20 cellular contexts compared by ENCODE assay signal in the genomic region with DNA sequence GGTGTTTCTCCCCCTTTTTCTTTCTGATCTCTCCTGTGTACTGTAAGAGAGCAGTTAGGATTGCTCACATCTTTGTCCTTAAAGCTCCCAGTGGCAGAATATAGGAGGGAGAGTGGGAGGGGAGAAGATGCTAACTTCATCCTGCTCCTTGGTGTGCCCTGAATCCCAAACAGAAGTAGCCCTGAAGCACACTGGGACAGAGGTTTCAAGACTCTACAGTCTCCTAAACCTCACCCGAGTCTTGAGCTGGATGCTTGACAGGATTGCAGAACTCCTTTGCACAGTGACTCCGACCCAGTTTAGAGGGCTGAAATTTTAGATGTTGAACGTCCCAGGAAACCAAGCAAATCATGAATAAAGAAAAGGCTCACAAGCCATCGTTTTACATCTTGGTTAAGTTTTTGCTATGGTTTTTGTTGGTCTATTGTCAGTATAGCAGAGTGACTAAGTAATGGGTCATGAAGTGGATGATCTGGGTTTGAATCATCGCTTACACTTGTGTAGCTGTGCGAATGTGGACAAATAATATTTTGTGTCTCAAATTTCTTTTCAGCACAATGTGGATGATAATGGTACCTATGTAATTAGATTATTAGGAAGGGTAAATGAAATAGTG. TPM values are rescaled to one million over a fixed set of nuclear protein-coding genes. Genes with fewer than 3 reads are reported as not detected.
DNase-seq lines count a peak whose midpoint lies in the region; ATAC-seq, FAIRE-seq and TF ChIP-seq lines count a peak whose summit lies in the region.
"Had no signal": no experiment of that assay in that cellular context is flagged by ENCODE, and none has a peak within 500 bp of the region (broad histone marks: within the 10 kb centered on the region; RNA-seq: fewer than 3 reads in every experiment).

No MANE protein-coding gene starts in this region.

- H3K4me1 Mint-ChIP-seq in stimulated activated naive CD8-positive, alpha-beta T cell treated with anti-CD3 and anti-CD28 coated beads, Interleukin-15, Interleukin-2, amounts not matched to agents 100 ng/mL and 50 ng/mL, for 24 hours (ENCODE audit: low read depth) = peaks cover 93% of the 10 kb centered on the region

- H3K36me3 Mint-ChIP-seq in stimulated activated naive CD8-positive, alpha-beta T cell treated with anti-CD3 and anti-CD28 coated beads, Interleukin-15, Interleukin-2, amounts not matched to agents 100 ng/mL and 50 ng/mL, for 24 hours (ENCODE audit: low read depth) = peaks cover 4% of the 10 kb centered on the region

- POLR2A ChIA-PET in SK-N-SH (lab: Yijun Ruan, JAX) = no interaction called here

- H3F3A ChIP-seq in SK-N-SH (replicated peaks; ENCODE audit: insufficient read depth) = peaks cover 13% of the 10 kb centered on the region

- H3K9ac ChIP-seq in SK-N-SH (peak overlapping the region; percentile 39; the same call in 1 of the 2 replicates), kidney (ENCODE audit: low read length in 2 of 2) (no peak overlapping the region)
- H3K9ac ChIP-seq: BLaER1 had no signal

- H3K9me3 ChIP-seq in SK-N-SH = no peaks in the 10 kb centered on the region
- no peaks in the 10 kb centered on the region for H3K9me3 ChIP-seq in kidney (ENCODE audit: control insufficient read depth in 1 of 2, low read length in 2 of 2)
- no peaks in the 10 kb centered on the region for H3K9me3 ChIP-seq in prostate gland
- H3K9me3 ChIP-seq: BLaER1, esophagus squamous epithelium, psoas muscle, uterus had no signal

- TF ChIP-seq EP300 in SK-N-SH (IDR thresholded peaks at IDR 0.05; ENCODE audit: borderline replicate concordance in 1 of 2, low read depth in 1 of 2, low read length in 1 of 2) = no peak

- CTCF ChIA-PET in SK-N-SH (lab: Yijun Ruan, JAX) = interaction anchor here (1.5 kb wide), 1 partner anchor 67 kb away, joined by 5 read pairs; no protein-coding TSS in a partner anchor

- FAIRE-seq in kidney (lab: Jason Lieb, UNC) (no peak), GM12892 (lab: Jason Lieb, UNC) (no peak)
- FAIRE-seq: HTR-8/SVneo had no signal

- H3K4me3 Mint-ChIP-seq in stimulated activated naive CD8-positive, alpha-beta T cell treated with anti-CD3 and anti-CD28 coated beads, Interleukin-15, Interleukin-2, amounts not matched to agents 100 ng/mL and 50 ng/mL, for 24 hours = no peak overlapping the region
- H3K4me3 Mint-ChIP-seq: activated CD4-positive, alpha-beta memory T cell treated with anti-CD3 and anti-CD28 coated beads, Interleukin-2, amount 10 ng/mL, durations not matched to agents 7 days and 5 days; T-helper 2 cell treated with Interferon-gamma antibody and Interleukin-4, amounts not matched to agents 5 μg/mL and 100 μg/mL, for 36 hours had no signal

- H3K9me2 ChIP-seq in SK-N-SH = no peaks in the 10 kb centered on the region

- H3K36me3 ChIP-seq in SK-N-SH (replicated peaks in 1 of 2; ENCODE audit: control insufficient read depth in 1 of 2, insufficient read depth in 2 of 2, low read length in 1 of 2) = no peaks in the 10 kb centered on the region
- no peaks in the 10 kb centered on the region for H3K36me3 ChIP-seq in kidney (ENCODE audit: control insufficient read depth in 1 of 2, insufficient read depth in 2 of 2, low read length in 2 of 2)
- no peaks in the 10 kb centered on the region for H3K36me3 ChIP-seq in prostate gland
- H3K36me3 ChIP-seq: BLaER1, esophagus squamous epithelium, uterus had no signal

- H3K27me3 ChIP-seq in SK-N-SH (ENCODE audit: insufficient read depth) (no peaks in the 10 kb centered on the region), prostate gland (replicated peaks; ENCODE audit: insufficient read depth) (no peaks in the 10 kb centered on the region)
- H3K27me3 ChIP-seq: BLaER1, esophagus squamous epithelium, uterus had no signal

- WGBS in SK-N-SH (ENCODE audit: low lambda C conversion rate) = 42% methylated on average over 6 of the region's 6 CpGs
- 84% methylated on average over 6 of the region's 6 CpGs for WGBS in prostate gland

- ATAC-seq in stimulated activated naive CD8-positive, alpha-beta T cell treated with anti-CD3 and anti-CD28 coated beads, Interleukin-15, Interleukin-2, amounts not matched to agents 100 U/mL and 50 U/mL, for 24 hours = no peak

- TF ChIP-seq CTCF in SK-N-SH (IDR thresholded peaks at IDR 0.05) (no peak), kidney (IDR thresholded peaks at IDR 0.05; ENCODE audit: borderline replicate concordance, extremely low read depth, insufficient read depth) (no peak), prostate gland (IDR thresholded peaks at IDR 0.05) (no peak)

- peak overlapping the region; percentile 61 for H3K4me2 ChIP-seq in SK-N-SH
- H3K4me2 ChIP-seq: BLaER1 had no signal

- no peak for DNase-seq in stimulated activated naive CD8-positive, alpha-beta T cell treated with anti-CD3 and anti-CD28 coated beads, Interleukin-15, Interleukin-2, amounts not matched to agents 100 U/mL and 50 U/mL, for 24 hours
- DNase-seq in SK-N-SH (no peak), fibroblast of peridontal ligament (ENCODE audit: extremely low read depth) (peak; percentile 65), kidney (no peak), GM12892 (ENCODE audit: insufficient read length) (no peak), prostate gland (ENCODE audit: low spot score) (no peak), NCI-H748 (lab: John Stamatoyannopoulos, UW; ENCODE audit: unreplicated experiment) (no peak)
- DNase-seq: activated CD4-positive, alpha-beta memory T cell treated with anti-CD3 and anti-CD28 coated beads, Interleukin-2, amount 10 ng/mL, durations not matched to agents 7 days and 5 days; activated naive CD4-positive, alpha-beta T cell treated with Interleukin-2 at 50 U/mL for 16 hours; esophagus squamous epithelium; NCI-H1092 treated with DMSO at 0.1 percent for 48 hours; psoas muscle; stimulated activated CD4-positive, alpha-beta T cell treated with anti-CD3 and anti-CD28 coated beads, Interleukin-2, amount 100 ng/mL, for 24 hours; uterus had no signal

- intact Hi-C loops in kidney (cut with DNase I) = no loop called here
- intact Hi-C loops in prostate gland (cut with DNase I) = no loop called here

- peak overlapping the region; percentile 69; the same call in 1 of the 2 replicates for H2AFZ ChIP-seq in SK-N-SH (ENCODE audit: low read depth)

- no peaks in the 10 kb centered on the region for H3K9me3 Mint-ChIP-seq in stimulated activated naive CD8-positive, alpha-beta T cell treated with anti-CD3 and anti-CD28 coated beads, Interleukin-15, Interleukin-2, amounts not matched to agents 100 ng/mL and 50 ng/mL, for 24 hours
- H3K9me3 Mint-ChIP-seq: activated CD4-positive, alpha-beta memory T cell treated with anti-CD3 and anti-CD28 coated beads, Interleukin-2, amount 10 ng/mL, durations not matched to agents 7 days and 5 days; T-helper 2 cell treated with Interferon-gamma antibody and Interleukin-4, amounts not matched to agents 5 μg/mL and 100 μg/mL, for 36 hours had no signal

- no peak overlapping the region for H3K4me3 ChIP-seq in SK-N-SH (ENCODE audit: low read depth in 2 of 2, low read length in 1 of 2)
- H3K4me3 ChIP-seq in kidney (ENCODE audit: low read length in 2 of 2) = no peak overlapping the region
- no peak overlapping the region for H3K4me3 ChIP-seq in prostate gland
- H3K4me3 ChIP-seq: BLaER1, esophagus squamous epithelium, psoas muscle, uterus had no signal

- peaks cover 3 to 6% of the 10 kb centered on the region in 2 experiments; a peak in 3 of 4 replicates for H3K4me1 ChIP-seq in SK-N-SH (ENCODE audit: control insufficient read depth in 1 of 2, insufficient read depth in 2 of 2, low read depth in 1 of 2, low read length in 1 of 2)
- no peaks in the 10 kb centered on the region for H3K4me1 ChIP-seq in kidney (ENCODE audit: control insufficient read depth in 1 of 2, insufficient read depth in 1 of 2, low read depth in 1 of 2, low read length in 2 of 2)
- H3K4me1 ChIP-seq in prostate gland (replicated peaks) = no peaks in the 10 kb centered on the region
- H3K4me1 ChIP-seq: BLaER1, psoas muscle, uterus had no signal

- H3K27ac ChIP-seq in SK-N-SH (ENCODE audit: low read depth in 2 of 2, low read length in 1 of 2) (peak overlapping the region in 1 of 2 experiments; percentile 74; a peak in 2 of 4 replicates), kidney (ENCODE audit: low read depth in 2 of 2, low read length in 2 of 2) (no peak overlapping the region), prostate gland (no peak overlapping the region)
- H3K27ac ChIP-seq: BLaER1, psoas muscle, uterus had no signal

- H3K79me2 ChIP-seq in SK-N-SH (ENCODE audit: insufficient read depth) = no peaks in the 10 kb centered on the region

- H3K27ac Mint-ChIP-seq in stimulated activated naive CD8-positive, alpha-beta T cell treated with anti-CD3 and anti-CD28 coated beads, Interleukin-15, Interleukin-2, amounts not matched to agents 100 ng/mL and 50 ng/mL, for 24 hours = peak overlapping the region; percentile 43
- H3K27ac Mint-ChIP-seq: activated CD4-positive, alpha-beta memory T cell treated with anti-CD3 and anti-CD28 coated beads, Interleukin-2, amount 10 ng/mL, durations not matched to agents 7 days and 5 days; T-helper 2 cell treated with Interferon-gamma antibody and Interleukin-4, amounts not matched to agents 5 μg/mL and 100 μg/mL, for 36 hours had no signal

- no peaks in the 10 kb centered on the region for H3K27me3 Mint-ChIP-seq in stimulated activated naive CD8-positive, alpha-beta T cell treated with anti-CD3 and anti-CD28 coated beads, Interleukin-15, Interleukin-2, amounts not matched to agents 100 ng/mL and 50 ng/mL, for 24 hours

- TF ChIP-seq RAD21 in SK-N-SH (IDR thresholded peaks at IDR 0.05; ENCODE audit: low read length) = no peak

- TF ChIP-seq POLR2A in GM12892 (IDR thresholded peaks at IDR 0.05; ENCODE audit: low read depth, low read length) (no peak), prostate gland (IDR thresholded peaks at IDR 0.05) (no peak)

- H4K20me1 ChIP-seq in SK-N-SH (ENCODE audit: insufficient read depth) = no peaks in the 10 kb centered on the region
- H4K20me1 ChIP-seq: BLaER1 had no signal

TF ChIP-seq in SK-N-SH, 30 proteins besides CTCF, POLR2A, EP300 and RAD21 (continues in another document):
- no peak for TF ChIP-seq GATA2 (CRISPR knock-in tag; IDR thresholded peaks at IDR 0.05)
- peak; percentile 33; the same call in 1 of the 2 replicates for TF ChIP-seq NFIC (IDR thresholded peaks at IDR 0.05; ENCODE audit: borderline replicate concordance)
- no peak for TF ChIP-seq SIN3A (IDR thresholded peaks at IDR 0.05; ENCODE audit: borderline replicate concordance, low read depth, low read length)
- no peak for TF ChIP-seq EZH2phosphoT487 (IDR thresholded peaks at IDR 0.05; ENCODE audit: borderline replicate concordance, low read depth)
- TF ChIP-seq FOXJ3 (CRISPR knock-in tag; IDR thresholded peaks at IDR 0.05) = no peak

RNA-seq across cellular contexts. Expression of a gene that starts 37.5 kb away (rescaled TPM):
- polyA plus RNA-seq in SK-N-SH (2012; rRNA removed) = not detected in 2 replicates
- polyA plus RNA-seq in SK-N-SH (2012; cell fraction: cytosol; rRNA removed) = not detected in 2 replicates
- not detected in 2 replicates for polyA plus RNA-seq in SK-N-SH (2012; cell fraction: nucleus; rRNA removed)
- total RNA-seq in kidney = 1.6 TPM
- not detected for polyA plus RNA-seq in kidney (ENCODE audit: insufficient read depth, low read depth, low replicate concordance)
- polyA plus RNA-seq in GM12892 (2012; ENCODE audit: missing spikeins) = not detected
- total RNA-seq in prostate gland = not detected
- total RNA-seq: activated CD4-positive, alpha-beta memory T cell treated with anti-CD3 and anti-CD28 coated beads, Interleukin-2, amount 10 ng/mL, durations not matched to agents 7 days and 5 days; chondrocyte; OCI-LY7; psoas muscle; uterus had no signal
- polyA plus RNA-seq: psoas muscle had no signal
